1 cellular context compared by ENCODE assay signal in genomic region chr12:6662906-6663742, GRCh38.
TF ChIP-seq lines count a peak whose summit lies in the region.

Gene ING4 (minus strand): TSS chr12:6663119. CDS start chr12:6663101, 18 bp downstream.

TF ChIP-seq in HEK293, 187 proteins besides CTCF, POLR2A, EP300 and RAD21 (continued from another document and continues in another):
- TF ChIP-seq INSM2 (tag by site-specific recombination; IDR thresholded peaks at IDR 0.05) (peak; percentile 93), ZNF561 (tag by site-specific recombination; IDR thresholded peaks at IDR 0.05; ENCODE audit: borderline replicate concordance) (peak; percentile 95), SCRT2 (tag by site-specific recombination; IDR thresholded peaks at IDR 0.05) (0 out of 2 replicates have a peak, but pooled peaks have one; percentile 28), SALL2 (tag by site-specific recombination; IDR thresholded peaks at IDR 0.05; ENCODE audit: borderline replicate concordance) (no peak), SCRT1 (tag by site-specific recombination; IDR thresholded peaks at IDR 0.05; ENCODE audit: borderline replicate concordance) (no peak), ZNF837 (tag by site-specific recombination; IDR thresholded peaks at IDR 0.05) (no peak), ZSCAN5A (tag by site-specific recombination; IDR thresholded peaks at IDR 0.05) (no peak), ZBTB20 (tag by site-specific recombination; IDR thresholded peaks at IDR 0.05) (peak; percentile 72; the same call in 1 of the 2 replicates), ZNF423 (tag by site-specific recombination; IDR thresholded peaks at IDR 0.05) (no peak), ZNF292 (tag by site-specific recombination; IDR thresholded peaks at IDR 0.05; ENCODE audit: borderline replicate concordance, low read depth) (no peak), ZNF114 (tag by site-specific recombination; IDR thresholded peaks at IDR 0.05) (no peak), ZNF184 (tag by site-specific recombination; IDR thresholded peaks at IDR 0.05) (0 out of 2 replicates have a peak, but pooled peaks have one; percentile 66), PRDM1 (tag by site-specific recombination; IDR thresholded peaks at IDR 0.05) (no peak; the same call in 1 of the 2 replicates), ZNF701 (tag by site-specific recombination; IDR thresholded peaks at IDR 0.05) (no peak), KLF17 (tag by site-specific recombination; IDR thresholded peaks at IDR 0.05) (peak; percentile 82), ZBTB10 (tag by site-specific recombination; IDR thresholded peaks at IDR 0.05) (peak; percentile 99), OVOL3 (tag by site-specific recombination; IDR thresholded peaks at IDR 0.05) (peak; percentile 48; the same call in 1 of the 2 replicates), ZBTB8A (tag by site-specific recombination; IDR thresholded peaks at IDR 0.05) (peak; percentile 100), KLF16 (tag by site-specific recombination; IDR thresholded peaks at IDR 0.05) (peak; percentile 88), ZFHX2 (tag by site-specific recombination; conservative IDR thresholded peaks at IDR 0.05) (peak; percentile 91), ZNF202 (tag by site-specific recombination; IDR thresholded peaks at IDR 0.05; ENCODE audit: borderline replicate concordance) (no peak), ZNF843 (tag by site-specific recombination; IDR thresholded peaks at IDR 0.05) (peak; percentile 54; the same call in 1 of the 2 replicates), ZNF792 (tag by site-specific recombination; IDR thresholded peaks at IDR 0.05) (no peak), GLIS2 (tag by site-specific recombination; IDR thresholded peaks at IDR 0.05) (peak; percentile 68), ZNF473 (tag by site-specific recombination; IDR thresholded peaks at IDR 0.05) (no peak), ZNF830 (tag by site-specific recombination; IDR thresholded peaks at IDR 0.05; ENCODE audit: low read depth) (no peak), MEIS1 (CRISPR knock-in tag; IDR thresholded peaks at IDR 0.05; ENCODE audit: borderline replicate concordance) (no peak), ZNF155 (tag by site-specific recombination; IDR thresholded peaks at IDR 0.05) (no peak), ZNF791 (tag by site-specific recombination; IDR thresholded peaks at IDR 0.05) (no peak), ZSCAN23 (tag by site-specific recombination; IDR thresholded peaks at IDR 0.05) (no peak; the same call in 1 of the 2 replicates), ZFP69B (tag by site-specific recombination; IDR thresholded peaks at IDR 0.05) (0 out of 2 replicates have a peak, but pooled peaks have one; percentile 49), ZNF335 (tag by site-specific recombination; conservative IDR thresholded peaks at IDR 0.05) (peak; percentile 92), ZNF148 (tag by site-specific recombination; IDR thresholded peaks at IDR 0.05; ENCODE audit: borderline replicate concordance) (no peak), ZNF548 (tag by site-specific recombination; IDR thresholded peaks at IDR 0.05) (no peak), ZNF623 (tag by site-specific recombination; IDR thresholded peaks at IDR 0.05) (peak; percentile 42; the same call in 1 of the 2 replicates), ZNF302 (tag by site-specific recombination; IDR thresholded peaks at IDR 0.05; ENCODE audit: low read depth) (no peak), TRIM28 (IDR thresholded peaks at IDR 0.05; ENCODE audit: borderline replicate concordance, low read length) (peak; percentile 61; the same call in 1 of the 2 replicates), ZNF146 (tag by site-specific recombination; IDR thresholded peaks at IDR 0.05) (peak; percentile 82), KLF9 (tag by site-specific recombination; IDR thresholded peaks at IDR 0.05; ENCODE audit: low read depth) (peak; percentile 97), HOXD13 (CRISPR knock-in tag; IDR thresholded peaks at IDR 0.05; ENCODE audit: borderline replicate concordance) (0 out of 2 replicates have a peak, but pooled peaks have one; percentile 62), ZSCAN16 (tag by site-specific recombination; IDR thresholded peaks at IDR 0.05) (no peak)
- TF ChIP-seq, protein P1, sequence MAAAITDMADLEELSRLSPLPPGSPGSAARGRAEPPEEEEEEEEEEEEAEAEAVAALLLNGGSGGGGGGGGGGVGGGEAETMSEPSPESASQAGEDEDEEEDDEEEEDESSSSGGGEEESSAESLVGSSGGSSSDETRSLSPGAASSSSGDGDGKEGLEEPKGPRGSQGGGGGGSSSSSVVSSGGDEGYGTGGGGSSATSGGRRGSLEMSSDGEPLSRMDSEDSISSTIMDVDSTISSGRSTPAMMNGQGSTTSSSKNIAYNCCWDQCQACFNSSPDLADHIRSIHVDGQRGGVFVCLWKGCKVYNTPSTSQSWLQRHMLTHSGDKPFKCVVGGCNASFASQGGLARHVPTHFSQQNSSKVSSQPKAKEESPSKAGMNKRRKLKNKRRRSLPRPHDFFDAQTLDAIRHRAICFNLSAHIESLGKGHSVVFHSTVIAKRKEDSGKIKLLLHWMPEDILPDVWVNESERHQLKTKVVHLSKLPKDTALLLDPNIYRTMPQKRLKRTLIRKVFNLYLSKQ (tag by site-specific recombination; IDR thresholded peaks at IDR 0.05; ENCODE audit: borderline replicate concordance), result no peak
- TF ChIP-seq, protein P2, sequence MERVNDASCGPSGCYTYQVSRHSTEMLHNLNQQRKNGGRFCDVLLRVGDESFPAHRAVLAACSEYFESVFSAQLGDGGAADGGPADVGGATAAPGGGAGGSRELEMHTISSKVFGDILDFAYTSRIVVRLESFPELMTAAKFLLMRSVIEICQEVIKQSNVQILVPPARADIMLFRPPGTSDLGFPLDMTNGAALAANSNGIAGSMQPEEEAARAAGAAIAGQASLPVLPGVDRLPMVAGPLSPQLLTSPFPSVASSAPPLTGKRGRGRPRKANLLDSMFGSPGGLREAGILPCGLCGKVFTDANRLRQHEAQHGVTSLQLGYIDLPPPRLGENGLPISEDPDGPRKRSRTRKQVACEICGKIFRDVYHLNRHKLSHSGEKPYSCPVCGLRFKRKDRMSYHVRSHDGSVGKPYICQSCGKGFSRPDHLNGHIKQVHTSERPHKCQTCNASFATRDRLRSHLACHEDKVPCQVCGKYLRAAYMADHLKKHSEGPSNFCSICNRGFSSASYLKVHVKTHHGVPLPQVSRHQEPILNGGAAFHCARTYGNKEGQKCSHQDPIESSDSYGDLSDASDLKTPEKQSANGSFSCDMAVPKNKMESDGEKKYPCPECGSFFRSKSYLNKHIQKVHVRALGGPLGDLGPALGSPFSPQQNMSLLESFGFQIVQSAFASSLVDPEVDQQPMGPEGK (tag by site-specific recombination; IDR thresholded peaks at IDR 0.05), result peak; percentile 68
- TF ChIP-seq, protein P3, sequence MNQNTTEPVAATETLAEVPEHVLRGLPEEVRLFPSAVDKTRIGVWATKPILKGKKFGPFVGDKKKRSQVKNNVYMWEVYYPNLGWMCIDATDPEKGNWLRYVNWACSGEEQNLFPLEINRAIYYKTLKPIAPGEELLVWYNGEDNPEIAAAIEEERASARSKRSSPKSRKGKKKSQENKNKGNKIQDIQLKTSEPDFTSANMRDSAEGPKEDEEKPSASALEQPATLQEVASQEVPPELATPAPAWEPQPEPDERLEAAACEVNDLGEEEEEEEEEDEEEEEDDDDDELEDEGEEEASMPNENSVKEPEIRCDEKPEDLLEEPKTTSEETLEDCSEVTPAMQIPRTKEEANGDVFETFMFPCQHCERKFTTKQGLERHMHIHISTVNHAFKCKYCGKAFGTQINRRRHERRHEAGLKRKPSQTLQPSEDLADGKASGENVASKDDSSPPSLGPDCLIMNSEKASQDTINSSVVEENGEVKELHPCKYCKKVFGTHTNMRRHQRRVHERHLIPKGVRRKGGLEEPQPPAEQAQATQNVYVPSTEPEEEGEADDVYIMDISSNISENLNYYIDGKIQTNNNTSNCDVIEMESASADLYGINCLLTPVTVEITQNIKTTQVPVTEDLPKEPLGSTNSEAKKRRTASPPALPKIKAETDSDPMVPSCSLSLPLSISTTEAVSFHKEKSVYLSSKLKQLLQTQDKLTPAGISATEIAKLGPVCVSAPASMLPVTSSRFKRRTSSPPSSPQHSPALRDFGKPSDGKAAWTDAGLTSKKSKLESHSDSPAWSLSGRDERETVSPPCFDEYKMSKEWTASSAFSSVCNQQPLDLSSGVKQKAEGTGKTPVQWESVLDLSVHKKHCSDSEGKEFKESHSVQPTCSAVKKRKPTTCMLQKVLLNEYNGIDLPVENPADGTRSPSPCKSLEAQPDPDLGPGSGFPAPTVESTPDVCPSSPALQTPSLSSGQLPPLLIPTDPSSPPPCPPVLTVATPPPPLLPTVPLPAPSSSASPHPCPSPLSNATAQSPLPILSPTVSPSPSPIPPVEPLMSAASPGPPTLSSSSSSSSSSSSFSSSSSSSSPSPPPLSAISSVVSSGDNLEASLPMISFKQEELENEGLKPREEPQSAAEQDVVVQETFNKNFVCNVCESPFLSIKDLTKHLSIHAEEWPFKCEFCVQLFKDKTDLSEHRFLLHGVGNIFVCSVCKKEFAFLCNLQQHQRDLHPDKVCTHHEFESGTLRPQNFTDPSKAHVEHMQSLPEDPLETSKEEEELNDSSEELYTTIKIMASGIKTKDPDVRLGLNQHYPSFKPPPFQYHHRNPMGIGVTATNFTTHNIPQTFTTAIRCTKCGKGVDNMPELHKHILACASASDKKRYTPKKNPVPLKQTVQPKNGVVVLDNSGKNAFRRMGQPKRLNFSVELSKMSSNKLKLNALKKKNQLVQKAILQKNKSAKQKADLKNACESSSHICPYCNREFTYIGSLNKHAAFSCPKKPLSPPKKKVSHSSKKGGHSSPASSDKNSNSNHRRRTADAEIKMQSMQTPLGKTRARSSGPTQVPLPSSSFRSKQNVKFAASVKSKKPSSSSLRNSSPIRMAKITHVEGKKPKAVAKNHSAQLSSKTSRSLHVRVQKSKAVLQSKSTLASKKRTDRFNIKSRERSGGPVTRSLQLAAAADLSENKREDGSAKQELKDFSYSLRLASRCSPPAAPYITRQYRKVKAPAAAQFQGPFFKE (tag by site-specific recombination; IDR thresholded peaks at IDR 0.05; ENCODE audit: borderline replicate concordance), result no peak
